21 cellular contexts compared by ENCODE assay signal in genomic region chr2:46724107-46724506, GRCh38.
"Had no signal": no experiment of that assay in that cellular context is flagged by ENCODE, and none has a peak within 500 bp of the region (broad histone marks: within the 10 kb centered on the region; RNA-seq: fewer than 3 reads in every experiment).

No MANE protein-coding gene starts in this region.

- H3K36me3 ChIP-seq: colonic mucosa, left lung, neural progenitor cell, pancreas, sigmoid colon, spleen, thoracic aorta, upper lobe of left lung had no signal

- H3K4me1 ChIP-seq: colonic mucosa had no signal

- H3K9me3 ChIP-seq: colonic mucosa, left lung, pancreas, sigmoid colon, thoracic aorta, upper lobe of left lung had no signal

- H3K27me3 ChIP-seq: colonic mucosa, left lung, neural progenitor cell, pancreas, sigmoid colon, spleen, upper lobe of left lung had no signal

- DNase-seq: activated CD4-positive, alpha-beta T cell treated with anti-CD3 and anti-CD28 coated beads, Interleukin-2, amount 10 ng/mL, durations not matched to agents 24 days and 14 days; activated CD4-positive, CD25-positive, alpha-beta regulatory T cell; activated CD8-positive, alpha-beta T cell treated with anti-CD3 and anti-CD28 coated beads for 36 hours; activated naive CD4-positive, alpha-beta T cell treated with anti-CD3 and anti-CD28 coated beads, Interleukin-2, amount 10 ng/mL, durations not matched to agents 7 days and 5 days; activated naive CD8-positive, alpha-beta T cell treated with anti-CD3 and anti-CD28 coated beads, Interleukin-2, amount 50 U/mL, for 24 hours; activated T-cell treated with anti-CD3 and anti-CD28 coated beads, Interleukin-2, amount 50 U/mL, for 1 hour; anterior cingulate cortex; caudate nucleus; colonic mucosa; foreskin melanocyte; hypothalamus; left lung; midbrain; pancreas; sigmoid colon; spleen; stimulated activated CD4-positive, alpha-beta T cell treated with anti-CD3 and anti-CD28 coated beads, Interleukin-4, amount 100 ng/mL, for 4 hours; upper lobe of left lung had no signal

- H3K4me2 ChIP-seq: neural progenitor cell had no signal

- ATAC-seq: activated CD8-positive, alpha-beta T cell treated with anti-CD3 and anti-CD28 coated beads for 36 hours; activated naive CD8-positive, alpha-beta T cell treated with anti-CD3 and anti-CD28 coated beads, Interleukin-2, amount 50 U/mL, for 24 hours; left lung; stimulated activated memory B cell treated with anti-CD40 and anti-IgM and Interleukin-4, amounts not matched to agents 10 μg/mL and 1 μg/mL and 100 μg/mL, for 72 hours had no signal

- H2AFZ ChIP-seq: neural progenitor cell had no signal

- H3K9ac ChIP-seq: neural progenitor cell had no signal

- H3K4me3 ChIP-seq: colonic mucosa, left lung, neural progenitor cell, pancreas, sigmoid colon, spleen, thoracic aorta, upper lobe of left lung had no signal

- H3K27ac ChIP-seq: colonic mucosa, neural progenitor cell, pancreas, thoracic aorta, upper lobe of left lung had no signal

- FAIRE-seq: pancreas had no signal
